Comparison of ENCODE assay signal across 16 cellular contexts in genomic region chr1:3993606-3994375, GRCh38.
DNase-seq lines count a peak whose midpoint lies in the region; TF ChIP-seq lines count a peak whose summit lies in the region.
"Had no signal": no experiment of that assay in that cellular context is flagged by ENCODE, and none has a peak within 500 bp of the region (broad histone marks: within the 10 kb centered on the region; RNA-seq: fewer than 3 reads in every experiment).

No MANE protein-coding gene starts in this region.

- DNase-seq in activated effector memory CD4-positive, alpha-beta T cell treated with anti-CD3 and anti-CD28 coated beads, Interleukin-2, amount 50 U/mL, for 16 hours = peak; percentile 33
- DNase-seq in activated effector memory CD4-positive, alpha-beta T cell treated with Interleukin-2 at 50 U/mL for 16 hours = no peak
- peak; percentile 54 for DNase-seq in NCI-H345 treated with DMSO at 0.1 percent for 48 hours (lab: John Stamatoyannopoulos, UW; ENCODE audit: unreplicated experiment)
- DNase-seq in WERI-Rb-1 = peak; percentile 84
- DNase-seq in retina = peak; percentile 46
- no peak for DNase-seq in DMS153 treated with DMSO at 0.1 percent for 48 hours (lab: John Stamatoyannopoulos, UW; ENCODE audit: unreplicated experiment)
- DNase-seq in substantia nigra (lab: John Stamatoyannopoulos, UW) = no peak
- DNase-seq in NCI-H1092 (lab: John Stamatoyannopoulos, UW) = no peak
- DNase-seq: 8988T; C1 segment of cervical spinal cord; Calu3; CD4-positive, alpha-beta T cell; DND-41; GDM1; GOT3; H9 had no signal

- H3K27ac ChIP-seq in WERI-Rb-1 (peak overlapping the region; percentile 24; the same call in 1 of the 2 replicates), substantia nigra (ENCODE audit: low read depth, low read length, poor library complexity, severe bottlenecking) (no peak overlapping the region)

- H3K4me3 ChIP-seq in WERI-Rb-1 (ENCODE audit: low read depth, low read length) = peak overlapping the region; percentile 37

- H3K9me3 ChIP-seq in WERI-Rb-1 (ENCODE audit: severe bottlenecking) = peaks cover 4% of the 10 kb centered on the region

- no peaks in the 10 kb centered on the region for H3K36me3 ChIP-seq in WERI-Rb-1

- no peaks in the 10 kb centered on the region for H3K27me3 ChIP-seq in WERI-Rb-1 (ENCODE audit: insufficient read depth, low read depth, severe bottlenecking)

- no peak for TF ChIP-seq CTCF in WERI-Rb-1 (IDR thresholded peaks at IDR 0.05; ENCODE audit: low read depth, low read length)

Comparison
In these comparisons a context has a peak if more than half of its experiments do, and no peak if none do; other contexts are left out.
1. DNase-seq: peak in activated effector memory CD4-positive, alpha-beta T cell treated with anti-CD3 and anti-CD28 coated beads, Interleukin-2, amount 50 U/mL, for 16 hours (single experiment), NCI-H345 treated with DMSO at 0.1 percent for 48 hours (single experiment), WERI-Rb-1 (single experiment) and retina (single experiment); none in activated effector memory CD4-positive, alpha-beta T cell treated with Interleukin-2 at 50 U/mL for 16 hours (single experiment), DMS153 treated with DMSO at 0.1 percent for 48 hours (single experiment), substantia nigra (0 of 49) and NCI-H1092 (single experiment).